Comparison of ENCODE assay signal across 8 cellular contexts in the genomic region with DNA sequence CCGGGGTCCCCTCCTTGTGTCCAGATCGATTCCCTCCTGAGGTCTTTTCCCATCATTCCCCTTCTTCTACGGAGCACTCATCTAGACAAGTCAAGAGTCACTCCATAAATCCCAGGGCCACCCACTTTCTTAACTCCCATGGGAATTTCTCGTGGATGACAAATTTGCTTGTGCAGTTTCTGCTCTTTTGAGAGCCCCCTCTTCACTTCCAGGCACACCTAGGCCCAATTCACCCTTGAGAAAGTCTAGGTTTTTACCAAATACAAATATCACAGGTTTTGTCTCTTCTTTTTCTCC. TPM values are rescaled to one million over a fixed set of nuclear protein-coding genes. Genes with fewer than 3 reads are reported as not detected.
DNase-seq lines count a peak whose midpoint lies in the region; ATAC-seq, FAIRE-seq and TF ChIP-seq lines count a peak whose summit lies in the region.

No MANE protein-coding gene starts in this region.

- H3K4me3 ChIP-seq in Caco-2 (ENCODE audit: low read depth, low read length) (peak overlapping the region; percentile 78), OCI-LY1 (ENCODE audit: low read depth, low read length, poor library complexity, severe bottlenecking) (peak overlapping the region; percentile 99), epithelial cell of esophagus (ENCODE audit: low read length) (peak overlapping the region; percentile 69)

- in situ Hi-C loops in GM13977 (cut with MboI; ENCODE audit: low pct_unique_long_range_greater_than_20kb, low sequenced_read_pairs, unreplicated experiment): no loop called here

- H2AFZ ChIP-seq in OCI-LY1 (ENCODE audit: low read length): no peak overlapping the region

- H3K9me3 ChIP-seq in Caco-2: no peaks in the 10 kb centered on the region
- no peaks in the 10 kb centered on the region for H3K9me3 ChIP-seq in OCI-LY1 (ENCODE audit: low read length)

- H3K27me3 Mint-ChIP-seq in Caco-2 (ENCODE audit: insufficient read depth, unreplicated experiment) (no peaks in the 10 kb centered on the region), osteocyte (ENCODE audit: unreplicated experiment) (no peaks in the 10 kb centered on the region)

- BruUV-seq in Caco-2 (replicated peaks; lab: Mats Ljungman, UMichigan): TSS peak; percentile 69

- H3K36me3 ChIP-seq in Caco-2 (ENCODE audit: control insufficient read depth, insufficient read depth, low read length): peaks cover 22% of the 10 kb centered on the region; the same call in 1 of the 2 replicates
- peaks cover 57% of the 10 kb centered on the region for H3K36me3 ChIP-seq in OCI-LY1 (ENCODE audit: insufficient read depth, low read length)

- H3K4me1 ChIP-seq in Caco-2 (peaks cover 15% of the 10 kb centered on the region), OCI-LY1 (ENCODE audit: insufficient read depth, low read length, severe bottlenecking) (peaks cover 25% of the 10 kb centered on the region)

- no peaks in the 10 kb centered on the region for H3K9me3 Mint-ChIP-seq in Caco-2 (ENCODE audit: unreplicated experiment)
- no peaks in the 10 kb centered on the region for H3K9me3 Mint-ChIP-seq in osteocyte (ENCODE audit: unreplicated experiment)

- H3K27ac ChIP-seq in OCI-LY1 (ENCODE audit: low read depth, low read length, poor library complexity, severe bottlenecking): no peak overlapping the region

- H3F3A ChIP-seq in OCI-LY1 (ENCODE audit: insufficient read depth, low read length): no peaks in the 10 kb centered on the region

- no peaks in the 10 kb centered on the region for H4K20me1 ChIP-seq in OCI-LY1 (ENCODE audit: insufficient read depth, low read length)

- no peaks in the 10 kb centered on the region for H3K9me2 ChIP-seq in OCI-LY1 (ENCODE audit: low read depth, low read length)

- ATAC-seq in GM18870 (IDR thresholded peaks at IDR 0.05; ENCODE audit: unreplicated experiment): no peak

- no peak for DNase-seq in Caco-2
- no peak for DNase-seq in epithelial cell of esophagus (ENCODE audit: low read depth)
- DNase-seq in osteocyte (ENCODE audit: extremely low spot score, unreplicated experiment): no peak
- no peak for DNase-seq in GM13977 (ENCODE audit: low spot score)
- DNase-seq in NCI-H2081 treated with DMSO at 0.1 percent for 48 hours (lab: John Stamatoyannopoulos, UW): no peak
- DNase-seq in GM12891 (ENCODE audit: insufficient read length, low spot score): no peak

- peak overlapping the region; percentile 94 for H3K4me2 ChIP-seq in OCI-LY1 (ENCODE audit: low read length)

- CTCF ChIA-PET in Caco-2 (lab: Charles Lee): interaction anchor here (0.6 to 3.2 kb wide), 14 partner anchors 10 to 129 kb away, joined by 3 to 45 read pairs (median 4); partner anchors contain the start of genes IFT20, SARM1, TNFAIP1 and VTN

- H3K27me3 ChIP-seq in Caco-2 (replicated peaks; ENCODE audit: control insufficient read depth, insufficient read depth, low read length) (no peaks in the 10 kb centered on the region), OCI-LY1 (ENCODE audit: insufficient read depth, low read length) (no peaks in the 10 kb centered on the region)

- TF ChIP-seq CTCF in Caco-2 (IDR thresholded peaks at IDR 0.05; ENCODE audit: insufficient read depth in 1 of 2, low read depth in 1 of 2, low read length in 1 of 2, severe bottlenecking in 1 of 2, unreplicated experiment in 1 of 2) (no peak), OCI-LY1 (IDR thresholded peaks at IDR 0.05; ENCODE audit: low read length) (no peak), epithelial cell of esophagus (IDR thresholded peaks at IDR 0.05; ENCODE audit: insufficient read depth, low read depth, low read length, missing control alignments) (no peak), osteocyte (IDR thresholded peaks at IDR 0.05) (no peak), GM13977 (IDR thresholded peaks at IDR 0.05; ENCODE audit: extremely low read depth, insufficient read depth, missing control alignments) (no peak)

- H3K4me3 Mint-ChIP-seq in Caco-2 (ENCODE audit: unreplicated experiment) (peak overlapping the region; percentile 90), osteocyte (ENCODE audit: unreplicated experiment) (peak overlapping the region; percentile 95)

- H3K4me1 Mint-ChIP-seq in Caco-2 (ENCODE audit: low read depth, unreplicated experiment): peaks cover 22% of the 10 kb centered on the region
- peaks cover 23% of the 10 kb centered on the region for H3K4me1 Mint-ChIP-seq in osteocyte (ENCODE audit: unreplicated experiment)

- H3K27ac Mint-ChIP-seq in Caco-2 (ENCODE audit: unreplicated experiment) (peak overlapping the region; percentile 96), osteocyte (ENCODE audit: unreplicated experiment) (peak overlapping the region; percentile 88)

- POLR2A ChIA-PET in Caco-2 (lab: Charles Lee): interaction anchor here (0.6 to 3.5 kb wide), 24 partner anchors 9 to 317 kb away, joined by 3 to 139 read pairs (median 6); partner anchors contain the start of genes IFT20, SARM1, SLC46A1 and TNFAIP1

- peak overlapping the region; percentile 99 for H3K9ac ChIP-seq in OCI-LY1 (ENCODE audit: low read length)

- H3K79me2 ChIP-seq in OCI-LY1 (ENCODE audit: insufficient read depth, low read length): peaks cover 20% of the 10 kb centered on the region

- TF ChIP-seq POLR2A in GM12891 (IDR thresholded peaks at IDR 0.05; ENCODE audit: low read depth, low read length): no peak

- no peak for FAIRE-seq in GM12891 (lab: Jason Lieb, UNC)

- intact Hi-C loops in Caco-2 (cut with micrococcal nuclease; ENCODE audit: unreplicated experiment): loop anchor here (1.0 to 2.0 kb wide), 4 partner anchors 10 to 48 kb away; partner anchors contain the start of genes IFT20, SLC46A1 and TNFAIP1

- H3K36me3 Mint-ChIP-seq in Caco-2 (ENCODE audit: insufficient read depth, unreplicated experiment): peaks cover 81% of the 10 kb centered on the region
- H3K36me3 Mint-ChIP-seq in osteocyte (ENCODE audit: unreplicated experiment): peaks cover 28% of the 10 kb centered on the region

TF ChIP-seq in GM12891, 5 proteins besides CTCF, POLR2A, EP300 and RAD21:
- no peak for TF ChIP-seq POU2F2 (IDR thresholded peaks at IDR 0.05; ENCODE audit: low read depth, low read length)
- TF ChIP-seq PAX5 (IDR thresholded peaks at IDR 0.05; ENCODE audit: insufficient read depth, low read length, severe bottlenecking): no peak
- TF ChIP-seq SPI1 (IDR thresholded peaks at IDR 0.05; ENCODE audit: low read depth, low read length): no peak
- TF ChIP-seq POLR2AphosphoS5 (IDR thresholded peaks at IDR 0.05; ENCODE audit: low read depth, low read length): no peak
- no peak for TF ChIP-seq TAF1 (IDR thresholded peaks at IDR 0.05; ENCODE audit: low read depth, low read length)

RNA-seq across cellular contexts. Expression of gene POLDIP2, which starts 0.5 kb away (rescaled TPM):
- total RNA-seq in Caco-2 (2022): 257 and 265 TPM in 2 replicates
- 79.8 and 80.2 TPM in 2 replicates for total RNA-seq in osteocyte
- 78.8 TPM for polyA plus RNA-seq in GM12891 (2012; ENCODE audit: low read depth, missing spikeins)

RNA-seq across cellular contexts. Expression of gene SEBOX, which starts 7.2 kb away (rescaled TPM):
- total RNA-seq in Caco-2 (2022) (not detected in 2 replicates), osteocyte (not detected in 2 replicates)
- not detected for polyA plus RNA-seq in GM12891 (2012; ENCODE audit: low read depth, missing spikeins)

RNA-seq across cellular contexts. Expression of gene VTN, which starts 12.3 kb away (rescaled TPM):
- total RNA-seq in Caco-2 (2022): 273 and 298 TPM in 2 replicates
- total RNA-seq in osteocyte: 0.70 and 0.97 TPM in 2 replicates
- polyA plus RNA-seq in GM12891 (2012; ENCODE audit: low read depth, missing spikeins): 0.18 TPM

RNA-seq across cellular contexts. Expression of gene SARM1, which starts 13.6 kb away (rescaled TPM):
- total RNA-seq in Caco-2 (2022) (32.8 and 34.4 TPM in 2 replicates), osteocyte (27.8 and 31.7 TPM in 2 replicates)
- 10.6 TPM for polyA plus RNA-seq in GM12891 (2012; ENCODE audit: low read depth, missing spikeins)

RNA-seq across cellular contexts. Expression of gene TNFAIP1, which starts 22.3 kb away (rescaled TPM):
- total RNA-seq in Caco-2 (2022) (105 and 119 TPM in 2 replicates), osteocyte (57.0 and 59.2 TPM in 2 replicates)
- 6.4 TPM for polyA plus RNA-seq in GM12891 (2012; ENCODE audit: low read depth, missing spikeins)

Comparison
In these comparisons a context has a peak if more than half of its experiments do, and no peak if none do; other contexts are left out.
1. RNA of gene VTN, which starts 12.3 kb away (total RNA-seq): 273 to 298 TPM in Caco-2; 0.70 to 0.97 TPM in osteocyte; every median in the first group is over 100 times any median in the second.
2. Peak in every context shown above with its lines, with median percentiles within 50 percentile points of each other: H3K4me3 ChIP-seq.